In genomic region chr2:21837561-21837960, GRCh38 we compare ENCODE assay signal across 15 cellular contexts.
DNase-seq lines count a peak whose midpoint lies in the region; ATAC-seq and TF ChIP-seq lines count a peak whose summit lies in the region.
"Had no signal": no experiment of that assay in that cellular context is flagged by ENCODE, and none has a peak within 500 bp of the region (broad histone marks: within the 10 kb centered on the region; RNA-seq: fewer than 3 reads in every experiment).

No MANE protein-coding gene starts in this region.

- in situ Hi-C loops in IMR-90 (cut with MboI; ENCODE audit: low sequenced_read_pairs), result no loop called here

- no peak overlapping the region for H4K91ac ChIP-seq in IMR-90 (ENCODE audit: insufficient read depth, low read depth, low read length)
- no peak overlapping the region for H4K91ac ChIP-seq in mesenchymal stem cell (ENCODE audit: low read length)

- 0 out of 4 replicates have a peak overlapping the region, but pooled peaks of 1 of the 2 experiments have one; percentile 17 for H4K8ac ChIP-seq in IMR-90 (ENCODE audit: low read depth in 2 of 2, low read length in 2 of 2)
- H4K8ac ChIP-seq in mesenchymal stem cell (ENCODE audit: low read length), result no peak overlapping the region

- H3K9me3 ChIP-seq in BLaER1, result no peaks in the 10 kb centered on the region; the same call in 1 of the 2 replicates
- H3K9me3 ChIP-seq in IMR-90 (ENCODE audit: control insufficient read depth, insufficient read depth, low read length), result no peaks in the 10 kb centered on the region
- H3K9me3 ChIP-seq in adipocyte (ENCODE audit: control insufficient read depth, low read length), result no peaks in the 10 kb centered on the region
- no peaks in the 10 kb centered on the region for H3K9me3 ChIP-seq in mesenchymal stem cell (ENCODE audit: control insufficient read depth, low read length)
- no peaks in the 10 kb centered on the region for H3K9me3 ChIP-seq in SJCRH30 (replicated peaks)
- H3K9me3 ChIP-seq: BE2C had no signal

- intact Hi-C loops in IMR-90 (cut with micrococcal nuclease), result loop anchor here (1.0 to 10.0 kb wide), 2 partner anchors 65 to 183 kb away; no protein-coding TSS in a partner anchor

- no peak for ATAC-seq in IMR-90 (ENCODE audit: low read depth)
- no peak for ATAC-seq in stimulated activated naive CD8-positive, alpha-beta T cell treated with anti-CD3 and anti-CD28 coated beads, Interleukin-15, Interleukin-2, amounts not matched to agents 100 U/mL and 50 U/mL, for 24 hours
- ATAC-seq: CD8-positive, alpha-beta T cell had no signal

- no peak overlapping the region for H2AFZ ChIP-seq in IMR-90 (replicated peaks; ENCODE audit: low read length, poor library complexity)
- no peak overlapping the region for H2AFZ ChIP-seq in mesenchymal stem cell (ENCODE audit: low read depth, low read length)
- H2AFZ ChIP-seq: GM23248 had no signal

- H3K79me1 ChIP-seq in IMR-90 (ENCODE audit: low read depth in 1 of 2, low read length in 2 of 2), result no peaks in the 10 kb centered on the region
- no peaks in the 10 kb centered on the region for H3K79me1 ChIP-seq in mesenchymal stem cell (replicated peaks; ENCODE audit: low read length, poor library complexity, severe bottlenecking)

- TF ChIP-seq CTCF in IMR-90 (conservative IDR thresholded peaks at IDR 0.05; ENCODE audit: low read depth, low read length), result no peak
- no peak for TF ChIP-seq CTCF in GM10266 (IDR thresholded peaks at IDR 0.05; ENCODE audit: control insufficient read depth, insufficient read depth, low read depth, missing control alignments)

- dilution Hi-C loops in IMR-90 (cut with HindIII; ENCODE audit: low sequenced_read_pairs, unreplicated experiment), result no loop called here

- no peaks in the 10 kb centered on the region for H3K36me3 ChIP-seq in BLaER1
- H3K36me3 ChIP-seq in IMR-90 (ENCODE audit: control insufficient read depth, insufficient read depth, low read length), result no peaks in the 10 kb centered on the region
- H3K36me3 ChIP-seq in adipocyte (ENCODE audit: control insufficient read depth, insufficient read depth, low read length, severe bottlenecking), result no peaks in the 10 kb centered on the region
- H3K36me3 ChIP-seq in mesenchymal stem cell (ENCODE audit: control insufficient read depth in 1 of 2, insufficient read depth in 2 of 2, low read depth in 1 of 2, low read length in 2 of 2), result no peaks in the 10 kb centered on the region
- no peaks in the 10 kb centered on the region for H3K36me3 ChIP-seq in SJCRH30
- H3K36me3 ChIP-seq: BE2C had no signal

- no peaks in the 10 kb centered on the region for H3K27me3 ChIP-seq in BLaER1
- H3K27me3 ChIP-seq in IMR-90 (ENCODE audit: control insufficient read depth, insufficient read depth, low read length), result no peaks in the 10 kb centered on the region
- H3K27me3 ChIP-seq in adipocyte (replicated peaks; ENCODE audit: control insufficient read depth, insufficient read depth, low read length), result no peaks in the 10 kb centered on the region
- H3K27me3 ChIP-seq in mesenchymal stem cell (ENCODE audit: control insufficient read depth in 1 of 2, insufficient read depth in 1 of 2, low read length in 2 of 2), result no peaks in the 10 kb centered on the region
- no peaks in the 10 kb centered on the region for H3K27me3 ChIP-seq in SJCRH30
- H3K27me3 ChIP-seq: BE2C had no signal

- TF ChIP-seq POLR2A in IMR-90 (IDR thresholded peaks at IDR 0.05; ENCODE audit: low read depth, low read length), result no peak

- no peak overlapping the region for H3K9ac ChIP-seq in BLaER1
- no peak overlapping the region for H3K9ac ChIP-seq in IMR-90 (ENCODE audit: low read depth, low read length)
- peak overlapping the region; percentile 14 for H3K9ac ChIP-seq in adipocyte (ENCODE audit: low read length)
- peak overlapping the region; percentile 12 for H3K9ac ChIP-seq in mesenchymal stem cell (ENCODE audit: low read length)
- H3K9ac ChIP-seq: GM23248 had no signal

- H3K4me3 ChIP-seq in BLaER1 (no peak overlapping the region), IMR-90 (ENCODE audit: insufficient read depth, low read depth, low read length) (no peak overlapping the region), adipocyte (ENCODE audit: low read length) (peak overlapping the region; percentile 54), mesenchymal stem cell (ENCODE audit: insufficient read depth in 1 of 2, low read depth in 1 of 2, low read length in 2 of 2) (no peak overlapping the region), SJCRH30 (no peak overlapping the region)
- H3K4me3 ChIP-seq: GM23248 had no signal

- no peak overlapping the region for H3K4ac ChIP-seq in IMR-90 (ENCODE audit: low read depth, low read length)
- no peak overlapping the region for H3K4ac ChIP-seq in mesenchymal stem cell (ENCODE audit: low read depth in 1 of 2, low read length in 2 of 2)

- H3K56ac ChIP-seq in IMR-90 (ENCODE audit: extremely low read depth, insufficient read depth, low read length), result no peak overlapping the region

- no CpG with 5 or more reads among the region's 3 CpGs for WGBS in IMR-90 (ENCODE audit: extremely low coverage in 2 of 2, insufficient read length in 1 of 2), 2 experiments
- 80% methylated on average over 1 of the region's 3 CpGs for WGBS in mesenchymal stem cell

- TF ChIP-seq RAD21 in IMR-90 (IDR thresholded peaks at IDR 0.05; ENCODE audit: low read length), result no peak

- POLR2A ChIA-PET in IMR-90 (lab: Charles Lee; ENCODE audit: unreplicated experiment), result interaction anchor here (0.7 kb wide), 2 partner anchors 47 to 1661 kb away, joined by 3 read pairs; no protein-coding TSS in a partner anchor

- H3K14ac ChIP-seq in IMR-90 (replicated peaks; ENCODE audit: low read depth, low read length) (no peak overlapping the region), mesenchymal stem cell (ENCODE audit: low read length in 2 of 2) (no peak overlapping the region)

- CTCF ChIA-PET in IMR-90 (lab: Yijun Ruan, JAX), result no interaction called here

- H3K4me2 ChIP-seq in BLaER1 (peak overlapping the region; percentile 32), IMR-90 (ENCODE audit: low read depth, low read length) (peak overlapping the region; percentile 52; the same call in 1 of the 2 replicates), mesenchymal stem cell (ENCODE audit: low read length, poor library complexity, severe bottlenecking) (no peak overlapping the region)

- no peaks in the 10 kb centered on the region for H3K9me1 ChIP-seq in IMR-90 (ENCODE audit: insufficient read depth, low read length)

- H4K5ac ChIP-seq in IMR-90 (ENCODE audit: low read depth, low read length), result no peak overlapping the region

- H2BK120ac ChIP-seq in IMR-90 (ENCODE audit: low read depth, low read length), result peak overlapping the region; percentile 57; the same call in 1 of the 2 replicates
- H2BK120ac ChIP-seq in mesenchymal stem cell (ENCODE audit: low read depth, low read length), result no peak overlapping the region

- no peak overlapping the region for H2BK12ac ChIP-seq in mesenchymal stem cell (ENCODE audit: low read length in 2 of 2)

- peak overlapping the region; percentile 82 for H3K18ac ChIP-seq in IMR-90 (ENCODE audit: low read depth, low read length)
- H3K18ac ChIP-seq in mesenchymal stem cell (ENCODE audit: low read depth in 1 of 2, low read length in 2 of 2), result no peak overlapping the region

- H4K20me1 ChIP-seq in BLaER1 (no peaks in the 10 kb centered on the region), IMR-90 (ENCODE audit: insufficient read depth, low read length) (no peaks in the 10 kb centered on the region)

- H2BK5ac ChIP-seq in IMR-90 (ENCODE audit: low read depth, low read length, poor library complexity, severe bottlenecking) (peak overlapping the region; percentile 56), mesenchymal stem cell (ENCODE audit: low read depth, low read length, poor library complexity, severe bottlenecking) (no peak overlapping the region)

- H3K23ac ChIP-seq in IMR-90 (ENCODE audit: low read depth, low read length) (no peak overlapping the region), mesenchymal stem cell (ENCODE audit: low read length in 2 of 2) (no peak overlapping the region)

- H2AK5ac ChIP-seq in IMR-90 (ENCODE audit: low read depth, low read length) (no peak overlapping the region), mesenchymal stem cell (ENCODE audit: low read length, severe bottlenecking) (no peak overlapping the region)

- H2AK9ac ChIP-seq in IMR-90 (replicated peaks; ENCODE audit: low read depth, low read length, poor library complexity), result no peak overlapping the region

- H3K4me1 ChIP-seq in BLaER1, result peaks cover 23% of the 10 kb centered on the region
- peaks cover 5% of the 10 kb centered on the region for H3K4me1 ChIP-seq in IMR-90 (ENCODE audit: control insufficient read depth, insufficient read depth, low read length)
- peaks cover 23% of the 10 kb centered on the region for H3K4me1 ChIP-seq in adipocyte (ENCODE audit: control insufficient read depth, insufficient read depth, low read length)
- H3K4me1 ChIP-seq in mesenchymal stem cell (ENCODE audit: control insufficient read depth, insufficient read depth, low read depth, low read length), result no peaks in the 10 kb centered on the region
- H3K4me1 ChIP-seq in SJCRH30, result no peaks in the 10 kb centered on the region
- H3K4me1 ChIP-seq: BE2C had no signal

- DNase-seq in IMR-90 (no peak), adipocyte (ENCODE audit: low read depth) (no peak), mesenchymal stem cell (no peak), GM10266 (ENCODE audit: extremely low spot score) (no peak), SJCRH30 (no peak)
- DNase-seq in stimulated activated naive CD8-positive, alpha-beta T cell treated with anti-CD3 and anti-CD28 coated beads, Interleukin-15, Interleukin-2, amounts not matched to agents 100 U/mL and 50 U/mL, for 24 hours, result no peak
- DNase-seq in activated naive CD4-positive, alpha-beta T cell treated with Interleukin-2 at 50 U/mL for 16 hours, result no peak
- DNase-seq: BE2C; CD8-positive, alpha-beta T cell; COR-L47; DMS153; DMS79 treated with DMSO at 0.1 percent for 48 hours; GDM1; GM23248 had no signal

- H3K27ac ChIP-seq in BLaER1, result no peak overlapping the region
- peak overlapping the region; percentile 61; the same call in 1 of the 2 replicates for H3K27ac ChIP-seq in IMR-90 (ENCODE audit: insufficient read depth, low read length)
- H3K27ac ChIP-seq in mesenchymal stem cell (ENCODE audit: low read length, poor library complexity, severe bottlenecking), result no peak overlapping the region
- no peak overlapping the region for H3K27ac ChIP-seq in SJCRH30
- H3K27ac ChIP-seq: GM23248 had no signal

- H2BK20ac ChIP-seq in IMR-90 (ENCODE audit: low read depth, low read length), result no peak overlapping the region

- no peak overlapping the region for H2BK15ac ChIP-seq in IMR-90 (ENCODE audit: low read depth, low read length)
- H2BK15ac ChIP-seq in mesenchymal stem cell (ENCODE audit: low read depth, poor library complexity, severe bottlenecking), result no peak overlapping the region

- BruUV-seq in IMR-90 (replicated peaks; lab: Mats Ljungman, UMichigan), result no TSS peak

TF ChIP-seq in IMR-90, 13 proteins besides CTCF, POLR2A, EP300 and RAD21 (continues in another document):
- TF ChIP-seq RCOR1 (IDR thresholded peaks at IDR 0.05; ENCODE audit: insufficient replicate concordance, low read length), result no peak
- no peak for TF ChIP-seq BHLHE40 (IDR thresholded peaks at IDR 0.05; ENCODE audit: low read depth, low read length)

Comparison
In these comparisons a context has a peak if more than half of its experiments do, and no peak if none do; other contexts are left out.
1. H3K9ac ChIP-seq: peak in adipocyte (single experiment) and mesenchymal stem cell (single experiment); none in BLaER1 (single experiment) and IMR-90 (single experiment).